Comparison of ENCODE assay signal across 24 cellular contexts in genomic region chr11:90380206-90380605, GRCh38.
"Had no signal": no experiment of that assay in that cellular context is flagged by ENCODE, and none has a peak within 500 bp of the region (broad histone marks: within the 10 kb centered on the region; RNA-seq: fewer than 3 reads in every experiment).

No MANE protein-coding gene starts in this region.

- DNase-seq: stimulated activated CD4-positive, alpha-beta T cell treated with anti-CD3 and anti-CD28 coated beads, Interleukin-2, amount 100 ng/mL, for 48 hours; stimulated activated CD4-positive, alpha-beta T cell treated with anti-CD3 and anti-CD28 coated beads, Interleukin-4, amount 100 ng/mL, for 1 hour; stimulated activated CD4-positive, alpha-beta T cell treated with anti-CD3 and anti-CD28 coated beads, Interleukin-4, amount 100 ng/mL, for 24 hours; stimulated activated CD4-positive, alpha-beta T cell treated with anti-CD3 and anti-CD28 coated beads, Interleukin-4, amount 100 ng/mL, for 4 hours; stimulated activated CD8-positive, alpha-beta memory T cell treated with anti-CD3 and anti-CD28 coated beads, Interleukin-4, amount 100 ng/mL, for 48 hours; stimulated activated naive B cell treated with anti-CD40 and anti-IgM and Interleukin-4, amounts not matched to agents 10 μg/mL and 1 μg/mL and 100 μg/mL, for 72 hours; stimulated activated naive CD4-positive, alpha-beta T cell; stimulated activated naive CD4-positive, alpha-beta T cell treated with Interleukin-2 at 50 U/mL for 16 hours; stimulated activated naive CD8-positive, alpha-beta T cell treated with anti-CD3 and anti-CD28 coated beads, Interleukin-15, amount 100 ng/mL, for 72 hours; stimulated activated naive CD8-positive, alpha-beta T cell treated with anti-CD3 and anti-CD28 coated beads, Interleukin-15, Interleukin-2, amounts not matched to agents 100 U/mL and 50 U/mL, for 24 hours; stomach; substantia nigra; testis; thyroid gland; tibial artery; transverse colon; trophoblast cell; upper lobe of left lung; upper lobe of right lung; uterus had no signal

- H3K36me3 ChIP-seq: stomach, suprapubic skin, thoracic aorta, thyroid gland, tibial artery, tibial nerve, transverse colon, upper lobe of left lung, upper lobe of right lung, uterus, vagina had no signal

- H3K9me3 ChIP-seq: stomach, suprapubic skin, testis, thoracic aorta, thyroid gland, tibial artery, tibial nerve, transverse colon, upper lobe of left lung, upper lobe of right lung, uterus, vagina had no signal

- H3K4me3 ChIP-seq: stomach, suprapubic skin, testis, thoracic aorta, thyroid gland, tibial artery, tibial nerve, transverse colon, upper lobe of left lung, upper lobe of right lung, uterus, vagina had no signal

- H3K4me1 ChIP-seq: stomach, suprapubic skin, testis, thyroid gland, tibial artery, tibial nerve, transverse colon, upper lobe of left lung, upper lobe of right lung, uterus, vagina had no signal

- H3K27ac ChIP-seq: stomach, suprapubic skin, testis, thoracic aorta, thyroid gland, tibial artery, tibial nerve, transverse colon, upper lobe of left lung, upper lobe of right lung, uterus, vagina had no signal

- H3K27me3 ChIP-seq: stomach, suprapubic skin, testis, thyroid gland, tibial artery, tibial nerve, transverse colon, upper lobe of left lung, upper lobe of right lung, uterus, vagina had no signal
